In the genomic region with DNA sequence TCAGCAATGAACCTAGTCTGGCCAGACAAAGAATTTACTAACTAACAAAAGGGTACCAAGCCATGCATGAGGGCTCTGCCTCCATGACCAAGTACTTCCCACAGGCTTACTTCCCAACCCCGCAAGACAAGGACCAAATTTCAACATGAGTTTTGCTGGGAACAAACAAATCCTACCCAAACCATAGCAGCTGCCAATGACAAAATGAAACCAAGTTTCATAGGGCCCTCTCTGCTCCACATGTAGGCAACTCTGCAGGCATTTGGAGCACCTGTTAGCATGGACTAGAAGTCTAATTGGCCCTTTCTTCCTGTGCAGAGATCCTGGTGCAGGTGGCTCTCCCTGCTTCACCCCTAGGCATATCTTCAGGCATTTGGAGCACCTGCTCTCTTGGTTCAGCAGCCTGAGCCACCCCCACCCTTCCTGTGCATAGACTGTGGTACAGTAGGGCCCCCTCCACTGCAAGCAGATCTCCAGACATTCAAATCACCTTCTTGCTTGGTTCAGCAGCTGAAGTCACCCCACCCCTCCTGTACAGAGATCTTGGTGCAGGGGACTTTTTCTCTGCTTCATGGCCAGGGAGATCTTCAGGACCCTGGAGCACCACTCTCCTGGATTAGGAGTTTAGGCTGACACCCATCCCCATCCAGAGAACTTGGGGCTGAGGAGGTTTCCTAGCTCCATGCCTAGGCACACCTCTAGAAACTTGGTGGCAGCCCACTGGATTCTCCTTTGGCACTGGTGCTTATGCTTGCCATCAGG, we compare ENCODE assay signal across 13 cellular contexts.
DNase-seq lines count a peak whose midpoint lies in the region; ATAC-seq and TF ChIP-seq lines count a peak whose summit lies in the region.
"Had no signal": no experiment of that assay in that cellular context is flagged by ENCODE, and none has a peak within 500 bp of the region (broad histone marks: within the 10 kb centered on the region; RNA-seq: fewer than 3 reads in every experiment).

No MANE protein-coding gene starts in this region.

- DNase-seq in CD8-positive, alpha-beta T cell: peak in 3 of 7 experiments; percentile 14 to 67 (median 42)
- DNase-seq in activated T-cell treated with anti-CD3 and anti-CD28 coated beads, Interleukin-2, amount 50 U/mL, for 24 hours: peak; percentile 66
- DNase-seq in right lobe of liver (no peak), islet precursor cell (no peak), MG63 (no peak), NAMALWA (ENCODE audit: low spot score) (no peak)
- DNase-seq: cortex of kidney, left colon, NCI-H1694 treated with DMSO at 0.1 percent for 48 hours, nucleus accumbens had no signal

- no peaks in the 10 kb centered on the region for H3K27me3 ChIP-seq in CD8-positive, alpha-beta T cell (ENCODE audit: insufficient read depth, low read length)
- H3K27me3 ChIP-seq in right lobe of liver (no peaks in the 10 kb centered on the region), MG63 (no peaks in the 10 kb centered on the region)
- H3K27me3 ChIP-seq: gastrocnemius medialis had no signal

- peaks cover 20% of the 10 kb centered on the region for H3K9me3 Mint-ChIP-seq in CD8-positive, alpha-beta T cell
- peaks cover 22% of the 10 kb centered on the region for H3K9me3 Mint-ChIP-seq in activated T-cell treated with anti-CD3 and anti-CD28 coated beads, Interleukin-2, amount 50 U/mL, for 24 hours

- intact Hi-C loops in CD8-positive, alpha-beta T cell (cut with DNase I, micrococcal nuclease): loop anchor here (1.0 to 10.0 kb wide), 11 partner anchors 36 to 1412 kb away; a partner anchor contains a TSS
- intact Hi-C loops in right lobe of liver (cut with DNase I): loop anchor here in 1 of 2 donors (10.0 kb wide), 1 partner anchor 362 kb away; no protein-coding TSS in a partner anchor

- TF ChIP-seq POLR2A in right lobe of liver (IDR thresholded peaks at IDR 0.05): no peak

- POLR2A ChIA-PET in CD8-positive, alpha-beta T cell (lab: Charles Lee): interaction anchor here (0.5 to 4.8 kb wide), 19 partner anchors 9 to 365 kb away, joined by 3 to 47 read pairs (median 4); a partner anchor contains a TSS

- H3K27ac ChIP-seq in CD8-positive, alpha-beta T cell (ENCODE audit: low read depth, low read length): no peak overlapping the region
- peak overlapping the region in 1 of 3 donors; percentile 37 for H3K27ac ChIP-seq in right lobe of liver
- H3K27ac ChIP-seq: gastrocnemius medialis had no signal

- peak; percentile 41 for ATAC-seq in CD8-positive, alpha-beta T cell
- ATAC-seq in HG02759 (IDR thresholded peaks at IDR 0.05; ENCODE audit: unreplicated experiment) (peak; percentile 24), right lobe of liver (peak; percentile 31 to 66 (median 62)), GM21786 (IDR thresholded peaks at IDR 0.05; ENCODE audit: unreplicated experiment) (no peak)

- no peak overlapping the region for H3K4me3 ChIP-seq in CD8-positive, alpha-beta T cell (ENCODE audit: low read depth, low read length)
- H3K4me3 ChIP-seq in right lobe of liver: no peak overlapping the region
- H3K4me3 ChIP-seq in MG63: no peak overlapping the region
- H3K4me3 ChIP-seq: gastrocnemius medialis had no signal

- H3K4me1 ChIP-seq in CD8-positive, alpha-beta T cell (ENCODE audit: insufficient read depth, low read length): peaks cover 50% of the 10 kb centered on the region
- H3K4me1 ChIP-seq in right lobe of liver: peaks cover 0 to 7% (median 0%) of the 10 kb centered on the region in 4 donors

- peak overlapping the region; percentile 13 for H3K4me3 Mint-ChIP-seq in CD8-positive, alpha-beta T cell
- peak overlapping the region; percentile 38 for H3K4me3 Mint-ChIP-seq in activated T-cell treated with anti-CD3 and anti-CD28 coated beads, Interleukin-2, amount 50 U/mL, for 24 hours

- peak overlapping the region; percentile 84 for H3K27ac Mint-ChIP-seq in CD8-positive, alpha-beta T cell
- H3K27ac Mint-ChIP-seq in activated T-cell treated with anti-CD3 and anti-CD28 coated beads, Interleukin-2, amount 50 U/mL, for 24 hours: peak overlapping the region; percentile 95

- WGBS in right lobe of liver (ENCODE audit: insufficient coverage, low coverage, low lambda C conversion rate, missing lambda C conversion rate): no CpG with 5 or more reads among the region's 1 CpG

- H3K27me3 Mint-ChIP-seq in CD8-positive, alpha-beta T cell (ENCODE audit: low read depth): no peaks in the 10 kb centered on the region
- H3K27me3 Mint-ChIP-seq in activated T-cell treated with anti-CD3 and anti-CD28 coated beads, Interleukin-2, amount 50 U/mL, for 24 hours: no peaks in the 10 kb centered on the region

- peaks cover 17% of the 10 kb centered on the region for H3K36me3 Mint-ChIP-seq in CD8-positive, alpha-beta T cell
- H3K36me3 Mint-ChIP-seq in activated T-cell treated with anti-CD3 and anti-CD28 coated beads, Interleukin-2, amount 50 U/mL, for 24 hours (ENCODE audit: low read depth): peaks cover 44% of the 10 kb centered on the region

- H3K4me1 Mint-ChIP-seq in CD8-positive, alpha-beta T cell (ENCODE audit: low read depth): peaks cover 60% of the 10 kb centered on the region
- H3K4me1 Mint-ChIP-seq in activated T-cell treated with anti-CD3 and anti-CD28 coated beads, Interleukin-2, amount 50 U/mL, for 24 hours (ENCODE audit: low read depth): peaks cover 97% of the 10 kb centered on the region

- CTCF ChIA-PET in CD8-positive, alpha-beta T cell (lab: Charles Lee): interaction anchor here (0.6 to 3.4 kb wide), 62 partner anchors 9 to 722 kb away, joined by 3 to 58 read pairs (median 6); a partner anchor contains a TSS

- no peak for TF ChIP-seq CTCF in CD8-positive, alpha-beta T cell (IDR thresholded peaks at IDR 0.05)
- no peak for TF ChIP-seq CTCF in right lobe of liver (IDR thresholded peaks at IDR 0.05)

- H3K9me3 ChIP-seq in CD8-positive, alpha-beta T cell (ENCODE audit: low read length): no peaks in the 10 kb centered on the region
- H3K9me3 ChIP-seq in right lobe of liver (no peaks in the 10 kb centered on the region), MG63 (peaks cover 9% of the 10 kb centered on the region; the same call in 1 of the 2 replicates)
- H3K9me3 ChIP-seq: gastrocnemius medialis had no signal

- no peaks in the 10 kb centered on the region for H3K36me3 ChIP-seq in CD8-positive, alpha-beta T cell (ENCODE audit: insufficient read depth, low read length)
- H3K36me3 ChIP-seq in right lobe of liver: no peaks in the 10 kb centered on the region
- H3K36me3 ChIP-seq in MG63: no peaks in the 10 kb centered on the region
- H3K36me3 ChIP-seq: gastrocnemius medialis had no signal
